ENCODE assay signal across 21 cellular contexts in genomic region chr5:55363861-55364260, GRCh38. TPM values are rescaled to one million over a fixed set of nuclear protein-coding genes. Genes with fewer than 3 reads are reported as not detected.
A peak's percentile ranks its signal among the peaks of the same experiment; 100 is the strongest.
DNase-seq lines count a peak whose midpoint lies in the region; ATAC-seq and TF ChIP-seq lines count a peak whose summit lies in the region.
"Had no signal": no experiment of that assay in that cellular context is flagged by ENCODE, and none has a peak within 500 bp of the region (broad histone marks: within the 10 kb centered on the region; RNA-seq: fewer than 3 reads in every experiment).

No MANE protein-coding gene starts in this region.

- H3K36me3 ChIP-seq in skeletal muscle satellite cell (ENCODE audit: insufficient read depth, low read length), result peaks cover 27% of the 10 kb centered on the region

- H3K27ac Mint-ChIP-seq in activated T-cell treated with anti-CD3 and anti-CD28 coated beads, Interleukin-2, amount 50 U/mL, for 72 hours, result no peak overlapping the region
- H3K27ac Mint-ChIP-seq in HFFc6, result peak overlapping the region; percentile 36
- peak overlapping the region; percentile 49 for H3K27ac Mint-ChIP-seq in chondrocyte (ENCODE audit: unreplicated experiment)
- H3K27ac Mint-ChIP-seq in naive thymus-derived CD8-positive, alpha-beta T cell, result peak overlapping the region in 1 of 10 donors; percentile 7

- no peak for DNase-seq in activated T-cell treated with anti-CD3 and anti-CD28 coated beads, Interleukin-2, amount 50 U/mL, for 72 hours
- DNase-seq in activated T-cell treated with anti-CD3 and anti-CD28 coated beads, Interleukin-2, amount 50 U/mL, for 48 hours, result no peak
- DNase-seq in HFFc6 (peak; percentile 7), chondrocyte (ENCODE audit: low spot score) (no peak), Ammon's horn (ENCODE audit: low spot score) (no peak)
- DNase-seq in naive thymus-derived CD8-positive, alpha-beta T cell, result no peak
- DNase-seq: activated CD8-positive, alpha-beta memory T cell treated with anti-CD3 and anti-CD28 coated beads for 24 hours; amygdala; DMS153; GF-D8; head of caudate nucleus; left ventricle myocardium inferior; NCI-H1436; NCI-H524 treated with DMSO at 0.1 percent for 48 hours; RPMI8226; T1000; upper lobe of right lung had no signal

- H3K27me3 Mint-ChIP-seq in activated T-cell treated with anti-CD3 and anti-CD28 coated beads, Interleukin-2, amount 50 U/mL, for 72 hours (ENCODE audit: low read depth), result no peaks in the 10 kb centered on the region
- H3K27me3 Mint-ChIP-seq in HFFc6 (ENCODE audit: insufficient read depth) (no peaks in the 10 kb centered on the region), chondrocyte (ENCODE audit: low read depth) (no peaks in the 10 kb centered on the region)
- H3K27me3 Mint-ChIP-seq in naive thymus-derived CD8-positive, alpha-beta T cell, result no peaks in the 10 kb centered on the region
- H3K27me3 Mint-ChIP-seq: IgD-negative memory B cell had no signal

- H3K9ac ChIP-seq in skeletal muscle satellite cell (ENCODE audit: low read depth, low read length), result no peak overlapping the region

- H3K27me3 ChIP-seq in skeletal muscle satellite cell (ENCODE audit: control insufficient read depth, insufficient read depth, low read length), result no peaks in the 10 kb centered on the region
- H3K27me3 ChIP-seq: upper lobe of right lung had no signal

- H3K36me3 Mint-ChIP-seq in activated T-cell treated with anti-CD3 and anti-CD28 coated beads, Interleukin-2, amount 50 U/mL, for 72 hours (ENCODE audit: insufficient read depth in 2 of 2), result peaks cover 6 to 19% of the 10 kb centered on the region in 2 donors
- H3K36me3 Mint-ChIP-seq in HFFc6 (ENCODE audit: low read depth) (peaks cover 19% of the 10 kb centered on the region), chondrocyte (ENCODE audit: low read depth) (peaks cover 13% of the 10 kb centered on the region)
- H3K36me3 Mint-ChIP-seq in naive thymus-derived CD8-positive, alpha-beta T cell, result peaks cover 12 to 69% (median 41%) of the 10 kb centered on the region in 3 donors

- no peaks in the 10 kb centered on the region for H3K9me3 ChIP-seq in skeletal muscle satellite cell (replicated peaks; ENCODE audit: low read length)
- H3K9me3 ChIP-seq: left ventricle myocardium inferior, upper lobe of right lung had no signal

- peak overlapping the region; percentile 10 to 62 for H3K4me3 Mint-ChIP-seq in activated T-cell treated with anti-CD3 and anti-CD28 coated beads, Interleukin-2, amount 50 U/mL, for 72 hours
- H3K4me3 Mint-ChIP-seq in HFFc6, result no peak overlapping the region
- H3K4me3 Mint-ChIP-seq in chondrocyte (ENCODE audit: unreplicated experiment), result no peak overlapping the region
- H3K4me3 Mint-ChIP-seq in naive thymus-derived CD8-positive, alpha-beta T cell, result no peak overlapping the region
- H3K4me3 Mint-ChIP-seq: IgD-negative memory B cell had no signal

- POLR2A ChIA-PET in naive thymus-derived CD8-positive, alpha-beta T cell (lab: Charles Lee), result no interaction called here

- no peak overlapping the region for H3K4me3 ChIP-seq in skeletal muscle satellite cell (ENCODE audit: low read length)
- H3K4me3 ChIP-seq: left ventricle myocardium inferior, SK-N-MC, upper lobe of right lung had no signal

- peaks cover 19% of the 10 kb centered on the region for H3K4me1 Mint-ChIP-seq in activated T-cell treated with anti-CD3 and anti-CD28 coated beads, Interleukin-2, amount 50 U/mL, for 72 hours (ENCODE audit: low read depth)
- H3K4me1 Mint-ChIP-seq in HFFc6 (ENCODE audit: low read depth) (peaks cover 25% of the 10 kb centered on the region), chondrocyte (ENCODE audit: low read depth) (peaks cover 34% of the 10 kb centered on the region)
- H3K4me1 Mint-ChIP-seq in naive thymus-derived CD8-positive, alpha-beta T cell, result peaks cover 0 to 2% (median 0%) of the 10 kb centered on the region in 4 donors

- no peaks in the 10 kb centered on the region for H3K9me3 Mint-ChIP-seq in activated T-cell treated with anti-CD3 and anti-CD28 coated beads, Interleukin-2, amount 50 U/mL, for 72 hours
- H3K9me3 Mint-ChIP-seq in HFFc6 (peaks cover 8% of the 10 kb centered on the region), chondrocyte (ENCODE audit: low read depth) (peaks cover 7% of the 10 kb centered on the region)
- no peaks in the 10 kb centered on the region for H3K9me3 Mint-ChIP-seq in naive thymus-derived CD8-positive, alpha-beta T cell

- TF ChIP-seq CTCF in HFFc6 (IDR thresholded peaks at IDR 0.05), result no peak
- no peak for TF ChIP-seq CTCF in chondrocyte (IDR thresholded peaks at IDR 0.05)

- peak overlapping the region; percentile 23 for H3K4me2 ChIP-seq in skeletal muscle satellite cell (ENCODE audit: low read length)

- peaks cover 8% of the 10 kb centered on the region for H3K4me1 ChIP-seq in skeletal muscle satellite cell (ENCODE audit: control insufficient read depth, insufficient read depth, low read length)
- H3K4me1 ChIP-seq: left ventricle myocardium inferior, upper lobe of right lung had no signal

- ATAC-seq in activated T-cell treated with anti-CD3 and anti-CD28 coated beads, Interleukin-2, amount 50 U/mL, for 72 hours (replicated peaks in 1 of 2), result no peak
- no peak for ATAC-seq in HG02642 (IDR thresholded peaks at IDR 0.05; ENCODE audit: poor library complexity, unreplicated experiment)
- no peak for ATAC-seq in naive thymus-derived CD8-positive, alpha-beta T cell
- ATAC-seq: upper lobe of right lung had no signal

RNA-seq across cellular contexts. Expression of gene MTREX, which starts 56.1 kb away (rescaled TPM):
- total RNA-seq in activated T-cell treated with anti-CD3 and anti-CD28 coated beads, Interleukin-2, amount 50 U/mL, for 72 hours, result 10 to 100 TPM; 65.4 to 70.7 TPM
- total RNA-seq in HFFc6 (2021; fragmentation: NEBNext Ultra II Directional; extraction: Animal tissue kit (Norgen Biotek cat#: 25700)), result 10 to 100 TPM; 65.1 to 78.2 (median 70.1) TPM
- total RNA-seq in chondrocyte, result 44.1 to 63.3 TPM (median 45.3 TPM) in 3 replicates
- total RNA-seq in skeletal muscle satellite cell (2012; rRNA removed), result 108 and 157 TPM in 2 replicates
- 10 to 100 TPM; 69.2 to 79.9 TPM for total RNA-seq in naive thymus-derived CD8-positive, alpha-beta T cell
- polyA plus RNA-seq in naive thymus-derived CD8-positive, alpha-beta T cell, result 10 to 100 TPM; 24.3 to 35.8 (median 27.4) TPM

RNA-seq across cellular contexts. Expression of gene DHX29, which starts 56.4 kb away (rescaled TPM):
- 10 to 100 TPM; 11.6 to 14.7 TPM for total RNA-seq in activated T-cell treated with anti-CD3 and anti-CD28 coated beads, Interleukin-2, amount 50 U/mL, for 72 hours
- 10 to 100 TPM; 35.7 to 45.8 (median 41.7) TPM for total RNA-seq in HFFc6 (2021; fragmentation: NEBNext Ultra II Directional; extraction: Animal tissue kit (Norgen Biotek cat#: 25700))
- 22.2 to 32.2 TPM (median 23.0 TPM) in 3 replicates for total RNA-seq in chondrocyte
- total RNA-seq in skeletal muscle satellite cell (2012; rRNA removed), result 33.5 and 34.1 TPM in 2 replicates
- 10 to 100 TPM; 19.9 to 23.9 TPM for total RNA-seq in naive thymus-derived CD8-positive, alpha-beta T cell
- 10 to 100 TPM; 14.3 to 16.0 (median 15.4) TPM for polyA plus RNA-seq in naive thymus-derived CD8-positive, alpha-beta T cell

Comparison
In these comparisons a context has a peak if more than half of its experiments do, and no peak if none do; other contexts are left out.
1. H3K4me3 Mint-ChIP-seq: peak in activated T-cell treated with anti-CD3 and anti-CD28 coated beads, Interleukin-2, amount 50 U/mL, for 72 hours (2 of 2); none in HFFc6 (single experiment), chondrocyte (single experiment) and naive thymus-derived CD8-positive, alpha-beta T cell (0 of 10).